Comparison of ENCODE assay signal across 1 cellular context in the genomic region with DNA sequence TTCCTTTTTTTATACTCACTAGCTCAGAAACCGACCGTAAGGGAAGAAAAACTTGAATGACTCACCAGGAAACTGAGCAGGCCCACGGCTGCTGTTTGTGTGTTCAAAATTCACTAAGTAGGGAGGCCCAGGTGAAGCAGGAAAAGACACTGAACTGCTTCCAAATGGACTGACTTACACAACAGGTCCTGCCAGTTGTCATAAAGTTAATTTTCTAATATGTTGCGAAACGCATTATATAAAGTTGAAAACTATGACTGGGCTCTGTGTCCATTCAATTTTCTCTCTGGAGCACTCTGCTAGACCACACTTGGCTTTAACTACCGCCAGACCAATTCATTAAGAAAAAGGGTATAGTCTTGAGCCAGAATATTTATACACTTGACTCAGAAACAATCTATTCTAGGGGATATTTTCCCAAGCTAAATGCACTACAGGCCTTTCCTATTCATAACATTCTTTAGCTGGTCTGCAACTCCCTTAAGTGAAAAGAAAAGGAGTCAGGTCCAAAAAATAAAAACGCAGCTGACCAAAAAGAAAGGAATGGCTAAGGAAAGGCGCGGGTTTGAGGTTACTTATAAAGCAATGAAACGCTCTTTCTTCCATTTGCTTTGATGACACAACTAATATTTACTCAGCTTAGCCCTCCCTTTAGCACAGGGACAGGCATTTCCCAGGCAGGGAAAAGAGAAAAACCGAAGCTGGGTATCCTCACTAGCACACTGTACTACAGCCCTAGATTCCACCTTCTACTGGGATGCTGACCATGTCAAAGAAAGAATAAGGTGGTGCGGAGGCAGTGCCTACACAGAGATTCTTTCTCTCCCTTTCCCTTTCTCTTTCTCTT.
TF ChIP-seq lines count a peak whose summit lies in the region.

No MANE protein-coding gene starts in this region.

TF ChIP-seq in H1, 55 proteins besides CTCF, POLR2A, EP300 and RAD21 (continued from another document):
- TF ChIP-seq, protein P1, sequence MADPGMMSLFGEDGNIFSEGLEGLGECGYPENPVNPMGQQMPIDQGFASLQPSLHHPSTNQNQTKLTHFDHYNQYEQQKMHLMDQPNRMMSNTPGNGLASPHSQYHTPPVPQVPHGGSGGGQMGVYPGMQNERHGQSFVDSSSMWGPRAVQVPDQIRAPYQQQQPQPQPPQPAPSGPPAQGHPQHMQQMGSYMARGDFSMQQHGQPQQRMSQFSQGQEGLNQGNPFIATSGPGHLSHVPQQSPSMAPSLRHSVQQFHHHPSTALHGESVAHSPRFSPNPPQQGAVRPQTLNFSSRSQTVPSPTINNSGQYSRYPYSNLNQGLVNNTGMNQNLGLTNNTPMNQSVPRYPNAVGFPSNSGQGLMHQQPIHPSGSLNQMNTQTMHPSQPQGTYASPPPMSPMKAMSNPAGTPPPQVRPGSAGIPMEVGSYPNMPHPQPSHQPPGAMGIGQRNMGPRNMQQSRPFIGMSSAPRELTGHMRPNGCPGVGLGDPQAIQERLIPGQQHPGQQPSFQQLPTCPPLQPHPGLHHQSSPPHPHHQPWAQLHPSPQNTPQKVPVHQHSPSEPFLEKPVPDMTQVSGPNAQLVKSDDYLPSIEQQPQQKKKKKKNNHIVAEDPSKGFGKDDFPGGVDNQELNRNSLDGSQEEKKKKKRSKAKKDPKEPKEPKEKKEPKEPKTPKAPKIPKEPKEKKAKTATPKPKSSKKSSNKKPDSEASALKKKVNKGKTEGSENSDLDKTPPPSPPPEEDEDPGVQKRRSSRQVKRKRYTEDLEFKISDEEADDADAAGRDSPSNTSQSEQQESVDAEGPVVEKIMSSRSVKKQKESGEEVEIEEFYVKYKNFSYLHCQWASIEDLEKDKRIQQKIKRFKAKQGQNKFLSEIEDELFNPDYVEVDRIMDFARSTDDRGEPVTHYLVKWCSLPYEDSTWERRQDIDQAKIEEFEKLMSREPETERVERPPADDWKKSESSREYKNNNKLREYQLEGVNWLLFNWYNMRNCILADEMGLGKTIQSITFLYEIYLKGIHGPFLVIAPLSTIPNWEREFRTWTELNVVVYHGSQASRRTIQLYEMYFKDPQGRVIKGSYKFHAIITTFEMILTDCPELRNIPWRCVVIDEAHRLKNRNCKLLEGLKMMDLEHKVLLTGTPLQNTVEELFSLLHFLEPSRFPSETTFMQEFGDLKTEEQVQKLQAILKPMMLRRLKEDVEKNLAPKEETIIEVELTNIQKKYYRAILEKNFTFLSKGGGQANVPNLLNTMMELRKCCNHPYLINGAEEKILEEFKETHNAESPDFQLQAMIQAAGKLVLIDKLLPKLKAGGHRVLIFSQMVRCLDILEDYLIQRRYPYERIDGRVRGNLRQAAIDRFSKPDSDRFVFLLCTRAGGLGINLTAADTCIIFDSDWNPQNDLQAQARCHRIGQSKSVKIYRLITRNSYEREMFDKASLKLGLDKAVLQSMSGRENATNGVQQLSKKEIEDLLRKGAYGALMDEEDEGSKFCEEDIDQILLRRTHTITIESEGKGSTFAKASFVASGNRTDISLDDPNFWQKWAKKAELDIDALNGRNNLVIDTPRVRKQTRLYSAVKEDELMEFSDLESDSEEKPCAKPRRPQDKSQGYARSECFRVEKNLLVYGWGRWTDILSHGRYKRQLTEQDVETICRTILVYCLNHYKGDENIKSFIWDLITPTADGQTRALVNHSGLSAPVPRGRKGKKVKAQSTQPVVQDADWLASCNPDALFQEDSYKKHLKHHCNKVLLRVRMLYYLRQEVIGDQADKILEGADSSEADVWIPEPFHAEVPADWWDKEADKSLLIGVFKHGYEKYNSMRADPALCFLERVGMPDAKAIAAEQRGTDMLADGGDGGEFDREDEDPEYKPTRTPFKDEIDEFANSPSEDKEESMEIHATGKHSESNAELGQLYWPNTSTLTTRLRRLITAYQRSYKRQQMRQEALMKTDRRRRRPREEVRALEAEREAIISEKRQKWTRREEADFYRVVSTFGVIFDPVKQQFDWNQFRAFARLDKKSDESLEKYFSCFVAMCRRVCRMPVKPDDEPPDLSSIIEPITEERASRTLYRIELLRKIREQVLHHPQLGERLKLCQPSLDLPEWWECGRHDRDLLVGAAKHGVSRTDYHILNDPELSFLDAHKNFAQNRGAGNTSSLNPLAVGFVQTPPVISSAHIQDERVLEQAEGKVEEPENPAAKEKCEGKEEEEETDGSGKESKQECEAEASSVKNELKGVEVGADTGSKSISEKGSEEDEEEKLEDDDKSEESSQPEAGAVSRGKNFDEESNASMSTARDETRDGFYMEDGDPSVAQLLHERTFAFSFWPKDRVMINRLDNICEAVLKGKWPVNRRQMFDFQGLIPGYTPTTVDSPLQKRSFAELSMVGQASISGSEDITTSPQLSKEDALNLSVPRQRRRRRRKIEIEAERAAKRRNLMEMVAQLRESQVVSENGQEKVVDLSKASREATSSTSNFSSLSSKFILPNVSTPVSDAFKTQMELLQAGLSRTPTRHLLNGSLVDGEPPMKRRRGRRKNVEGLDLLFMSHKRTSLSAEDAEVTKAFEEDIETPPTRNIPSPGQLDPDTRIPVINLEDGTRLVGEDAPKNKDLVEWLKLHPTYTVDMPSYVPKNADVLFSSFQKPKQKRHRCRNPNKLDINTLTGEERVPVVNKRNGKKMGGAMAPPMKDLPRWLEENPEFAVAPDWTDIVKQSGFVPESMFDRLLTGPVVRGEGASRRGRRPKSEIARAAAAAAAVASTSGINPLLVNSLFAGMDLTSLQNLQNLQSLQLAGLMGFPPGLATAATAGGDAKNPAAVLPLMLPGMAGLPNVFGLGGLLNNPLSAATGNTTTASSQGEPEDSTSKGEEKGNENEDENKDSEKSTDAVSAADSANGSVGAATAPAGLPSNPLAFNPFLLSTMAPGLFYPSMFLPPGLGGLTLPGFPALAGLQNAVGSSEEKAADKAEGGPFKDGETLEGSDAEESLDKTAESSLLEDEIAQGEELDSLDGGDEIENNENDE (IDR thresholded peaks at IDR 0.05; ENCODE audit: insufficient replicate concordance, low read length), result no peak
- TF ChIP-seq BACH1 (IDR thresholded peaks at IDR 0.05; ENCODE audit: low read length) (no peak), FOSL1 (IDR thresholded peaks at IDR 0.05; ENCODE audit: insufficient read depth, low read depth, low read length) (no peak), ZNF274 (IDR thresholded peaks at IDR 0.05; ENCODE audit: borderline replicate concordance, extremely low read depth, low read length) (no peak), KDM5A (IDR thresholded peaks at IDR 0.05; ENCODE audit: low read length) (no peak), HDAC2 (IDR thresholded peaks at IDR 0.05; ENCODE audit: borderline replicate concordance in 1 of 2, low read depth in 2 of 2, low read length in 2 of 2) (no peak), BRCA1 (IDR thresholded peaks at IDR 0.05; ENCODE audit: low read depth, low read length) (no peak), SP2 (IDR thresholded peaks at IDR 0.05; ENCODE audit: low read length) (no peak), JUND (IDR thresholded peaks at IDR 0.05; ENCODE audit: low read length) (no peak)
- TF ChIP-seq, protein P2, sequence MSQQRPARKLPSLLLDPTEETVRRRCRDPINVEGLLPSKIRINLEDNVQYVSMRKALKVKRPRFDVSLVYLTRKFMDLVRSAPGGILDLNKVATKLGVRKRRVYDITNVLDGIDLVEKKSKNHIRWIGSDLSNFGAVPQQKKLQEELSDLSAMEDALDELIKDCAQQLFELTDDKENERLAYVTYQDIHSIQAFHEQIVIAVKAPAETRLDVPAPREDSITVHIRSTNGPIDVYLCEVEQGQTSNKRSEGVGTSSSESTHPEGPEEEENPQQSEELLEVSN (IDR thresholded peaks at IDR 0.05), result no peak
TF ChIP-seq in H1: peak in this region for 0.
